ENCODE assay signal across 8 cellular contexts in genomic region chr7:142520885-142521284, GRCh38.
DNase-seq lines count a peak whose midpoint lies in the region; ATAC-seq and TF ChIP-seq lines count a peak whose summit lies in the region.
"Not testable (repeated sequence)": the region's sequence is repeated elsewhere in the genome, so short reads cannot be mapped to it uniquely, and the experiment has no call there.

No MANE protein-coding gene starts in this region.

- not testable (repeated sequence) for DNase-seq in AG09309 (ENCODE audit: low read depth); GM12864 (ENCODE audit: low read depth); activated CD8-positive, alpha-beta T cell treated with anti-CD3 and anti-CD28 coated beads for 36 hours; hepatocyte (ENCODE audit: low spot score); osteoblast (ENCODE audit: insufficient read length, low spot score, missing footprints)
- DNase-seq in RPMI8226 (peak; percentile 22), choroid plexus epithelial cell (ENCODE audit: low read depth) (peak; percentile 28)

- intact Hi-C loops in activated CD8-positive, alpha-beta T cell treated with anti-CD3 and anti-CD28 coated beads for 36 hours (cut with micrococcal nuclease), result loop anchor here (5.0 kb wide), 1 partner anchor 59 kb away; no protein-coding TSS in a partner anchor

- H3K27me3 ChIP-seq in hepatocyte, result peaks cover 12% of the 10 kb centered on the region
- not testable (repeated sequence) for H3K27me3 ChIP-seq in osteoblast (ENCODE audit: insufficient read depth, low read length)

- H3K36me3 ChIP-seq in KOPT-K1 (ENCODE audit: insufficient read depth, low read length), result peaks cover 70% of the 10 kb centered on the region
- not testable (repeated sequence) for H3K36me3 ChIP-seq in hepatocyte (replicated peaks; ENCODE audit: insufficient read depth, low read depth); osteoblast (ENCODE audit: insufficient read depth, low read length)

- not testable (repeated sequence) for H2AFZ ChIP-seq in hepatocyte; osteoblast (ENCODE audit: low read length)

- H3K27ac Mint-ChIP-seq in activated CD8-positive, alpha-beta T cell treated with anti-CD3 and anti-CD28 coated beads for 36 hours, result peak overlapping the region; percentile 83

- H3K79me2 ChIP-seq in hepatocyte; osteoblast (ENCODE audit: insufficient read depth, low read length): not testable (repeated sequence)

- not testable (repeated sequence) for H3K36me3 Mint-ChIP-seq in activated CD8-positive, alpha-beta T cell treated with anti-CD3 and anti-CD28 coated beads for 36 hours (ENCODE audit: low read depth)

- H3K4me1 ChIP-seq in hepatocyte (ENCODE audit: insufficient read depth); osteoblast (ENCODE audit: insufficient read depth, low read length): not testable (repeated sequence)

- peak overlapping the region; percentile 29 for H3K27ac ChIP-seq in KOPT-K1 (ENCODE audit: low read depth, low read length, poor library complexity, severe bottlenecking)
- H3K27ac ChIP-seq in hepatocyte; osteoblast (ENCODE audit: low read depth, low read length): not testable (repeated sequence)

- H4K20me1 ChIP-seq in hepatocyte (ENCODE audit: insufficient read depth, poor library complexity, severe bottlenecking); osteoblast (ENCODE audit: insufficient read depth, low read length): not testable (repeated sequence)

- peaks cover 19% of the 10 kb centered on the region for H3K4me1 Mint-ChIP-seq in activated CD8-positive, alpha-beta T cell treated with anti-CD3 and anti-CD28 coated beads for 36 hours (ENCODE audit: low read depth)

- H3K4me3 ChIP-seq in AG09309 (ENCODE audit: control insufficient read depth, low read depth, low read length); GM12864 (ENCODE audit: low read depth, low read length); choroid plexus epithelial cell (ENCODE audit: low read depth, low read length); hepatocyte; osteoblast (ENCODE audit: insufficient read depth, low read length): not testable (repeated sequence)

- WGBS in hepatocyte (ENCODE audit: low lambda C conversion rate, missing lambda C conversion rate), result 42% methylated on average over 2 of the region's 2 CpGs

- not testable (repeated sequence) for H3K27me3 Mint-ChIP-seq in activated CD8-positive, alpha-beta T cell treated with anti-CD3 and anti-CD28 coated beads for 36 hours

- peak; percentile 52 for ATAC-seq in activated CD8-positive, alpha-beta T cell treated with anti-CD3 and anti-CD28 coated beads for 36 hours

- H3K4me2 ChIP-seq in hepatocyte; osteoblast (ENCODE audit: insufficient read depth, low read length): not testable (repeated sequence)

- H3K4me3 Mint-ChIP-seq in activated CD8-positive, alpha-beta T cell treated with anti-CD3 and anti-CD28 coated beads for 36 hours, result not testable (repeated sequence)

- not testable (repeated sequence) for H3K9me3 Mint-ChIP-seq in activated CD8-positive, alpha-beta T cell treated with anti-CD3 and anti-CD28 coated beads for 36 hours

- H3K9me3 ChIP-seq in KOPT-K1 (ENCODE audit: insufficient read depth, low read length, poor library complexity, severe bottlenecking); hepatocyte (ENCODE audit: low read depth); osteoblast (ENCODE audit: low read depth, low read length): not testable (repeated sequence)

- CTCF ChIA-PET in activated CD8-positive, alpha-beta T cell treated with anti-CD3 and anti-CD28 coated beads for 36 hours (lab: Charles Lee), result interaction anchor here (0.7 to 4.4 kb wide), 11 partner anchors 9 to 142 kb away, joined by 3 to 20 read pairs (median 4); no protein-coding TSS in a partner anchor

- TF ChIP-seq CTCF in AG09309 (IDR thresholded peaks at IDR 0.05; ENCODE audit: control insufficient read depth, insufficient read depth, low read depth, low read length, missing control alignments) (peak; percentile 51), GM12864 (IDR thresholded peaks at IDR 0.05; ENCODE audit: low read depth, low read length, missing control alignments) (peak; percentile 35), choroid plexus epithelial cell (conservative IDR thresholded peaks at IDR 0.05; ENCODE audit: low read depth, low read length) (peak; percentile 63), hepatocyte (IDR thresholded peaks at IDR 0.05; ENCODE audit: poor library complexity) (peak; percentile 4), osteoblast (IDR thresholded peaks at IDR 0.05; ENCODE audit: extremely low read depth, low read depth, low read length) (peak; percentile 57)
- not testable (repeated sequence) for TF ChIP-seq CTCF in activated CD8-positive, alpha-beta T cell treated with anti-CD3 and anti-CD28 coated beads for 36 hours (IDR thresholded peaks at IDR 0.05)

- not testable (repeated sequence) for H3K9me2 ChIP-seq in hepatocyte (replicated peaks; ENCODE audit: insufficient read depth)

- POLR2A ChIA-PET in activated CD8-positive, alpha-beta T cell treated with anti-CD3 and anti-CD28 coated beads for 36 hours (lab: Charles Lee), result not testable (repeated sequence)
